In the genomic region with DNA sequence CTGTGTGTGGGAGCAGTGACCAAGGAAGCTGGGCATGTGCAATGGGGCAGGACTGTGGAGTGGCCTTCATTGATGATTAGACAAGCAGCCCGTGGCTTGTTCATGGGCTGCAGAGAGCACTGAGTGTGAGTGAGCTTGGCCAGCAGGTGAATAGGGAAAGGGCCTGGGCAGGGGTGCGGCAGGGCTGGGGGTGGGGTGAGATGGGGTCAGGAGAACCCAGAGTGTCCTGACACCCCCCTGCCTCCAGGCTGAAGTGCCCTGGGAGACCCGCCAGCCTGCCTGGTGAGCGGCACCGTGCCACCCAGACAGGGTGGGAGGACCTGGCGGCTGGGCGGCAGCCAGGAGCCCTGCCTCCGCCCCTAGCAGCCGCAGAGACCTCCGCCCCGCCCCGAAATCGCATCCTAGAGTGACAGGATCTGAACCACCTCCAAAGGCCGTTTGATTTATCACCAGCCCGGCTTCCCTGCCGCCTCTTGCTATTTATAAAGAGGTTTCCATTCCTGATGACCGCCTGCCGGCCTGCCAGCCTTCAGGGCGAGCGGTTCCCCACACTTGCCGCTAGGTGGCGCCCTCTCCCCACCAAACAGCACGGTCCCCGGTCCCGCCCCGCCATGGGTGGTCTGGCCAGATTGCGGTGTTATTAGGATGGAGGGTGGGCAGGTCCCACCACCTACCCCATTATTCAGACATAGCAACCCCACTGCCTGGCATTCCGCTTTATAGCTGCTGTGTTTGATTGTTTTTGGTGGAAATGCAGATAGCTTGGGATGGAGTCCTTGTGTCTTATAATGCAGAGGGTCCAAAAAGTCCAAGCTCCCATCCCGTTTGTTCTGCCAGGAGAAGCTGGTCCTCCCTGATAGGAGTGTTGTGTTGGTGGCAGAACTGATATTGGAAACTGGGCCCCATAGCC, we compare ENCODE assay signal across 9 cellular contexts. TPM values are rescaled to one million over a fixed set of nuclear protein-coding genes. Genes with fewer than 3 reads are reported as not detected.
DNase-seq lines count a peak whose midpoint lies in the region; ATAC-seq and TF ChIP-seq lines count a peak whose summit lies in the region.
"Had no signal": no experiment of that assay in that cellular context is flagged by ENCODE, and none has a peak within 500 bp of the region (broad histone marks: within the 10 kb centered on the region; RNA-seq: fewer than 3 reads in every experiment).

No MANE protein-coding gene starts in this region.

- H3K4me3 ChIP-seq in coronary artery, result peak overlapping the region; percentile 52

- TF ChIP-seq CTCF in coronary artery (IDR thresholded peaks at IDR 0.05), result peak; percentile 92

- ATAC-seq in HG03097 (IDR thresholded peaks at IDR 0.05; ENCODE audit: low FRiP score, unreplicated experiment), result peak; percentile 76
- no peak for ATAC-seq in GM18907 (IDR thresholded peaks at IDR 0.05; ENCODE audit: unreplicated experiment)

- peak; percentile 75 for DNase-seq in ELR (ENCODE audit: low read depth)
- DNase-seq in NCI-H460 (ENCODE audit: extremely low read depth, low read depth), result peak; percentile 43
- DNase-seq in activated CD4-positive, alpha-beta T cell treated with anti-CD3 and anti-CD28 coated beads, Interleukin-2, amount 50 U/mL, for 1 hour, result peak; percentile 74
- peak; percentile 90 for DNase-seq in coronary artery (ENCODE audit: low spot score)
- DNase-seq in lung microvascular endothelial cell (ENCODE audit: low read depth in 2 of 2), result peak; percentile 66 to 87
- peak; percentile 56 for DNase-seq in stimulated activated CD8-positive, alpha-beta memory T cell treated with anti-CD3 and anti-CD28 coated beads, Interleukin-12 subunit alpha, Interleukin-12 subunit beta, amount 100 ng/mL, for 4 hours (ENCODE audit: low read depth)

- peak overlapping the region; percentile 64 to 90 for H3K27ac ChIP-seq in coronary artery
- H3K27ac ChIP-seq: epithelial cell of prostate had no signal

RNA-seq across cellular contexts. Expression of a gene that starts 3.5 kb away (rescaled TPM):
- total RNA-seq in NCI-H460 (2014; rRNA removed; shearing (Covaris generic)), result 0.10 TPM in 1 of 2 replicates, not detected in the other
- 0.06 and 1.1 TPM in 2 replicates for polyA plus RNA-seq in NCI-H460 (2014; cell fraction: nucleus; rRNA removed)
- 17.3 and 18.5 TPM in 2 replicates for total RNA-seq in lung microvascular endothelial cell

RNA-seq across cellular contexts. Expression of a gene that starts 22.7 kb away (rescaled TPM):
- total RNA-seq in NCI-H460 (2014; rRNA removed; shearing (Covaris generic)), result not detected in 2 replicates
- not detected in 2 replicates for polyA plus RNA-seq in NCI-H460 (2014; cell fraction: nucleus; rRNA removed)
- total RNA-seq in lung microvascular endothelial cell, result 0.20 and 0.22 TPM in 2 replicates

RNA-seq across cellular contexts. Expression of a gene that starts 47.7 kb away (rescaled TPM):
- total RNA-seq in NCI-H460 (2014; rRNA removed; shearing (Covaris generic)), result not detected in 2 replicates
- polyA plus RNA-seq in NCI-H460 (2014; cell fraction: nucleus; rRNA removed), result not detected in 2 replicates
- total RNA-seq in lung microvascular endothelial cell, result 0.65 and 0.79 TPM in 2 replicates

RNA-seq across cellular contexts. Expression of a gene that starts 47.8 kb away (rescaled TPM):
- total RNA-seq in NCI-H460 (2014; rRNA removed; shearing (Covaris generic)), result not detected in 2 replicates
- not detected in 2 replicates for polyA plus RNA-seq in NCI-H460 (2014; cell fraction: nucleus; rRNA removed)
- under 0.01 and 0.22 TPM in 2 replicates for total RNA-seq in lung microvascular endothelial cell

Comparison
In these comparisons a context has a peak if more than half of its experiments do, and no peak if none do; other contexts are left out.
1. RNA of a gene that starts 3.5 kb away (total RNA-seq): 17.3 to 18.5 TPM in lung microvascular endothelial cell; 0.10 TPM in NCI-H460; every median in the first group is over 10 times any median in the second.
2. Peak in every context shown above with its lines, with median percentiles within 50 percentile points of each other: DNase-seq.